ENCODE assay signal across 30 cellular contexts in genomic region chr6:132708002-132708401, GRCh38. TPM values are rescaled to one million over a fixed set of nuclear protein-coding genes. Genes with fewer than 3 reads are reported as not detected.
"Had no signal": no experiment of that assay in that cellular context is flagged by ENCODE, and none has a peak within 500 bp of the region (broad histone marks: within the 10 kb centered on the region; RNA-seq: fewer than 3 reads in every experiment).

No MANE protein-coding gene starts in this region.

- ATAC-seq: effector memory CD8-positive, alpha-beta T cell; esophagus mucosa; gastrocnemius medialis; heart right ventricle; left cardiac atrium; left lung; left ventricle myocardium superior; lower lobe of right lung; mucosa of descending colon had no signal

- H3K27me3 ChIP-seq: esophagus squamous epithelium, gastrocnemius medialis, left lung had no signal

- H3K27ac ChIP-seq: coronary artery, epithelial cell of prostate, esophagus squamous epithelium, gastrocnemius medialis, heart right ventricle, left lung, lower lobe of right lung had no signal

- H3K4me3 ChIP-seq: coronary artery, esophagus squamous epithelium, gastrocnemius medialis, heart right ventricle, left lung, lower lobe of right lung, mucosa of descending colon had no signal

- H3K9me3 ChIP-seq: gastrocnemius medialis, lower lobe of right lung, mucosa of descending colon had no signal

- DNase-seq: effector CD8-positive, alpha-beta T cell; effector memory CD8-positive, alpha-beta T cell; endodermal cell; erythroblast; esophagus squamous epithelium; foreskin melanocyte; gastrocnemius medialis; glutamatergic neuron; head of caudate nucleus; heart right ventricle; hippocampal formation; left cardiac atrium; left lung; left ventricle myocardium superior; lower lobe of right lung; mesenchymal stem cell; mucosa of descending colon; naive B cell had no signal

- H3K36me3 ChIP-seq: esophagus squamous epithelium, gastrocnemius medialis, heart right ventricle, left lung, lower lobe of right lung had no signal

- H3K4me1 ChIP-seq: esophagus squamous epithelium, gastrocnemius medialis, lower lobe of right lung had no signal

RNA-seq across cellular contexts. Expression of gene VNN1, which starts 5.9 kb away (rescaled TPM):
- total RNA-seq: endodermal cell, lung microvascular endothelial cell, mesothelial cell of epicardium had no signal

RNA-seq across cellular contexts. Expression of gene TAAR1, which starts 49.0 kb away (rescaled TPM):
- total RNA-seq: dermis microvascular lymphatic vessel endothelial cell, endodermal cell, esophagus mucosa, esophagus squamous epithelium, gastrocnemius medialis, glomerular endothelial cell, heart right ventricle, kidney epithelial cell, left cardiac atrium, left lung, left ventricle myocardium superior, lower leg skin, lower lobe of right lung, lung microvascular endothelial cell, mesenteric fat pad, mesothelial cell of epicardium, mucosa of descending colon, myocyte had no signal
- polyA plus RNA-seq: heart right ventricle, keratinocyte had no signal

RNA-seq across cellular contexts. Expression of gene VNN2, which starts 49.7 kb away (rescaled TPM):
- total RNA-seq: dermis microvascular lymphatic vessel endothelial cell, endodermal cell, glomerular endothelial cell, lung microvascular endothelial cell, mesothelial cell of epicardium, myocyte had no signal
- polyA plus RNA-seq: keratinocyte had no signal
